ENCODE assay signal across 1 cellular context in the genomic region with DNA sequence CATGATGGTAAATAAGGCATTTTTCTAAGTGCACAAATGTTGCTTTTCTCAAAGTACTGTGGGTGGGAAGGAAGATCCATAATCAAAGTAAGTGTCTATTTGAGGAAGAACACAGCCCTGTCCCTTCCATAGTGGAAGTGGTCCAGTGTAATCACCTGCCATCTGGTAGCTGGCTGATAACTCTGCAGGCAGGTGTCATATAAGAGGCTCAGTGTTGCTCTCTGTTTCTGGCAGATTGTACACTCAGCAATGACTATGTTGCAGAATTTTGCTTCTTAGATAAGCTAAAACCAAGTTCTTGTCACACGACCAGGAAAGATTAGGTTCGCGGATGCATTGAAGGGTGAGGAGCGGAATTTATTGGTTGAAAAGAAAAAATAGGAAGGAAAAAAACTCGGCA.
TF ChIP-seq lines count a peak whose summit lies in the region.

No MANE protein-coding gene starts in this region.

TF ChIP-seq in K562, 482 proteins besides CTCF, POLR2A, EP300 and RAD21 (continued from another document and continues in another):
- TF ChIP-seq, protein P1, sequence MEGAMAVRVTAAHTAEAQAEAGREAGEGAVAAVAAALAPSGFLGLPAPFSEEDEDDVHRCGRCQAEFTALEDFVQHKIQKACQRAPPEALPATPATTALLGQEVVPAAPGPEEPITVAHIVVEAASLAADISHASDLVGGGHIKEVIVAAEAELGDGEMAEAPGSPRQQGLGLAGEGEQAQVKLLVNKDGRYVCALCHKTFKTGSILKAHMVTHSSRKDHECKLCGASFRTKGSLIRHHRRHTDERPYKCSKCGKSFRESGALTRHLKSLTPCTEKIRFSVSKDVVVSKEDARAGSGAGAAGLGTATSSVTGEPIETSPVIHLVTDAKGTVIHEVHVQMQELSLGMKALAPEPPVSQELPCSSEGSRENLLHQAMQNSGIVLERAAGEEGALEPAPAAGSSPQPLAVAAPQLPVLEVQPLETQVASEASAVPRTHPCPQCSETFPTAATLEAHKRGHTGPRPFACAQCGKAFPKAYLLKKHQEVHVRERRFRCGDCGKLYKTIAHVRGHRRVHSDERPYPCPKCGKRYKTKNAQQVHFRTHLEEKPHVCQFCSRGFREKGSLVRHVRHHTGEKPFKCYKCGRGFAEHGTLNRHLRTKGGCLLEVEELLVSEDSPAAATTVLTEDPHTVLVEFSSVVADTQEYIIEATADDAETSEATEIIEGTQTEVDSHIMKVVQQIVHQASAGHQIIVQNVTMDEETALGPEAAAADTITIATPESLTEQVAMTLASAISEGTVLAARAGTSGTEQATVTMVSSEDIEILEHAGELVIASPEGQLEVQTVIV (CRISPR knock-in tag; IDR thresholded peaks at IDR 0.05; ENCODE audit: borderline replicate concordance): no peak
- TF ChIP-seq, protein P2, sequence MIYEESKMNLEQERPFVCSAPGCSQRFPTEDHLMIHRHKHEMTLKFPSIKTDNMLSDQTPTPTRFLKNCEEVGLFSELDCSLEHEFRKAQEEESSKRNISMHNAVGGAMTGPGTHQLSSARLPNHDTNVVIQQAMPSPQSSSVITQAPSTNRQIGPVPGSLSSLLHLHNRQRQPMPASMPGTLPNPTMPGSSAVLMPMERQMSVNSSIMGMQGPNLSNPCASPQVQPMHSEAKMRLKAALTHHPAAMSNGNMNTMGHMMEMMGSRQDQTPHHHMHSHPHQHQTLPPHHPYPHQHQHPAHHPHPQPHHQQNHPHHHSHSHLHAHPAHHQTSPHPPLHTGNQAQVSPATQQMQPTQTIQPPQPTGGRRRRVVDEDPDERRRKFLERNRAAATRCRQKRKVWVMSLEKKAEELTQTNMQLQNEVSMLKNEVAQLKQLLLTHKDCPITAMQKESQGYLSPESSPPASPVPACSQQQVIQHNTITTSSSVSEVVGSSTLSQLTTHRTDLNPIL (CRISPR knock-in tag; IDR thresholded peaks at IDR 0.05): no peak
- no peak for TF ChIP-seq FUS (optimal IDR thresholded peaks at IDR 0.05; ENCODE audit: low read depth, low read length)
- TF ChIP-seq, protein P3, sequence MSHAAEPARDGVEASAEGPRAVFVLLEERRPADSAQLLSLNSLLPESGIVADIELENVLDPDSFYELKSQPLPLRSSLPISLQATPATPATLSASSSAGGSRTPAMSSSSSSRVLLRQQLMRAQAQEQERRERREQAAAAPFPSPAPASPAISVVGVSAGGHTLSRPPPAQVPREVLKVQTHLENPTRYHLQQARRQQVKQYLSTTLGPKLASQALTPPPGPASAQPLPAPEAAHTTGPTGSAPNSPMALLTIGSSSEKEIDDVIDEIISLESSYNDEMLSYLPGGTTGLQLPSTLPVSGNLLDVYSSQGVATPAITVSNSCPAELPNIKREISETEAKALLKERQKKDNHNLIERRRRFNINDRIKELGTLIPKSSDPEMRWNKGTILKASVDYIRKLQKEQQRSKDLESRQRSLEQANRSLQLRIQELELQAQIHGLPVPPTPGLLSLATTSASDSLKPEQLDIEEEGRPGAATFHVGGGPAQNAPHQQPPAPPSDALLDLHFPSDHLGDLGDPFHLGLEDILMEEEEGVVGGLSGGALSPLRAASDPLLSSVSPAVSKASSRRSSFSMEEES (CRISPR knock-in tag; IDR thresholded peaks at IDR 0.05): no peak
- TF ChIP-seq TCF3 (CRISPR knock-in tag; IDR thresholded peaks at IDR 0.05): peak; percentile 99
- TF ChIP-seq ARHGAP35 (IDR thresholded peaks at IDR 0.05; ENCODE audit: partially characterized antibody): no peak
- no peak for TF ChIP-seq POLR2G (IDR thresholded peaks at IDR 0.05; ENCODE audit: low read depth, low read length)
- TF ChIP-seq, protein P4, sequence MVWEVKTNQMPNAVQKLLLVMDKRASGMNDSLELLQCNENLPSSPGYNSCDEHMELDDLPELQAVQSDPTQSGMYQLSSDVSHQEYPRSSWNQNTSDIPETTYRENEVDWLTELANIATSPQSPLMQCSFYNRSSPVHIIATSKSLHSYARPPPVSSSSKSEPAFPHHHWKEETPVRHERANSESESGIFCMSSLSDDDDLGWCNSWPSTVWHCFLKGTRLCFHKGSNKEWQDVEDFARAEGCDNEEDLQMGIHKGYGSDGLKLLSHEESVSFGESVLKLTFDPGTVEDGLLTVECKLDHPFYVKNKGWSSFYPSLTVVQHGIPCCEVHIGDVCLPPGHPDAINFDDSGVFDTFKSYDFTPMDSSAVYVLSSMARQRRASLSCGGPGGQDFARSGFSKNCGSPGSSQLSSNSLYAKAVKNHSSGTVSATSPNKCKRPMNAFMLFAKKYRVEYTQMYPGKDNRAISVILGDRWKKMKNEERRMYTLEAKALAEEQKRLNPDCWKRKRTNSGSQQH (CRISPR knock-in tag; IDR thresholded peaks at IDR 0.05): no peak
- TF ChIP-seq C11orf30 (IDR thresholded peaks at IDR 0.05; ENCODE audit: low read depth): peak; percentile 64
- 0 out of 2 replicates have a peak, but pooled peaks have one; percentile 61 for TF ChIP-seq ZSCAN32 (CRISPR knock-in tag; IDR thresholded peaks at IDR 0.05)
- no peak for TF ChIP-seq YY1 (IDR thresholded peaks at IDR 0.05; ENCODE audit: borderline replicate concordance in 1 of 3, control insufficient read depth in 1 of 3, extremely low read depth in 1 of 3, insufficient read depth in 3 of 3, insufficient read length in 1 of 3, insufficient replicate concordance in 2 of 3, low read depth in 1 of 3, low read length in 2 of 3)
- TF ChIP-seq, protein P5, sequence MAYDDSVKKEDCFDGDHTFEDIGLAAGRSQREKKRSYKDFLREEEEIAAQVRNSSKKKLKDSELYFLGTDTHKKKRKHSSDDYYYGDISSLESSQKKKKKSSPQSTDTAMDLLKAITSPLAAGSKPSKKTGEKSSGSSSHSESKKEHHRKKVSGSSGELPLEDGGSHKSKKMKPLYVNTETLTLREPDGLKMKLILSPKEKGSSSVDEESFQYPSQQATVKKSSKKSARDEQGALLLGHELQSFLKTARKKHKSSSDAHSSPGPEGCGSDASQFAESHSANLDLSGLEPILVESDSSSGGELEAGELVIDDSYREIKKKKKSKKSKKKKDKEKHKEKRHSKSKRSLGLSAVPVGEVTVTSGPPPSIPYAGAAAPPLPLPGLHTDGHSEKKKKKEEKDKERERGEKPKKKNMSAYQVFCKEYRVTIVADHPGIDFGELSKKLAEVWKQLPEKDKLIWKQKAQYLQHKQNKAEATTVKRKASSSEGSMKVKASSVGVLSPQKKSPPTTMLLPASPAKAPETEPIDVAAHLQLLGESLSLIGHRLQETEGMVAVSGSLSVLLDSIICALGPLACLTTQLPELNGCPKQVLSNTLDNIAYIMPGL (CRISPR knock-in tag; IDR thresholded peaks at IDR 0.05): no peak
- no peak for TF ChIP-seq BDP1 (IDR thresholded peaks at IDR 0.05; ENCODE audit: insufficient read depth, insufficient read length)
- TF ChIP-seq, protein P6, sequence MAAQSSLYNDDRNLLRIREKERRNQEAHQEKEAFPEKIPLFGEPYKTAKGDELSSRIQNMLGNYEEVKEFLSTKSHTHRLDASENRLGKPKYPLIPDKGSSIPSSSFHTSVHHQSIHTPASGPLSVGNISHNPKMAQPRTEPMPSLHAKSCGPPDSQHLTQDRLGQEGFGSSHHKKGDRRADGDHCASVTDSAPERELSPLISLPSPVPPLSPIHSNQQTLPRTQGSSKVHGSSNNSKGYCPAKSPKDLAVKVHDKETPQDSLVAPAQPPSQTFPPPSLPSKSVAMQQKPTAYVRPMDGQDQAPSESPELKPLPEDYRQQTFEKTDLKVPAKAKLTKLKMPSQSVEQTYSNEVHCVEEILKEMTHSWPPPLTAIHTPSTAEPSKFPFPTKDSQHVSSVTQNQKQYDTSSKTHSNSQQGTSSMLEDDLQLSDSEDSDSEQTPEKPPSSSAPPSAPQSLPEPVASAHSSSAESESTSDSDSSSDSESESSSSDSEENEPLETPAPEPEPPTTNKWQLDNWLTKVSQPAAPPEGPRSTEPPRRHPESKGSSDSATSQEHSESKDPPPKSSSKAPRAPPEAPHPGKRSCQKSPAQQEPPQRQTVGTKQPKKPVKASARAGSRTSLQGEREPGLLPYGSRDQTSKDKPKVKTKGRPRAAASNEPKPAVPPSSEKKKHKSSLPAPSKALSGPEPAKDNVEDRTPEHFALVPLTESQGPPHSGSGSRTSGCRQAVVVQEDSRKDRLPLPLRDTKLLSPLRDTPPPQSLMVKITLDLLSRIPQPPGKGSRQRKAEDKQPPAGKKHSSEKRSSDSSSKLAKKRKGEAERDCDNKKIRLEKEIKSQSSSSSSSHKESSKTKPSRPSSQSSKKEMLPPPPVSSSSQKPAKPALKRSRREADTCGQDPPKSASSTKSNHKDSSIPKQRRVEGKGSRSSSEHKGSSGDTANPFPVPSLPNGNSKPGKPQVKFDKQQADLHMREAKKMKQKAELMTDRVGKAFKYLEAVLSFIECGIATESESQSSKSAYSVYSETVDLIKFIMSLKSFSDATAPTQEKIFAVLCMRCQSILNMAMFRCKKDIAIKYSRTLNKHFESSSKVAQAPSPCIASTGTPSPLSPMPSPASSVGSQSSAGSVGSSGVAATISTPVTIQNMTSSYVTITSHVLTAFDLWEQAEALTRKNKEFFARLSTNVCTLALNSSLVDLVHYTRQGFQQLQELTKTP (IDR thresholded peaks at IDR 0.05; ENCODE audit: low read depth in 1 of 2, partially characterized antibody in 2 of 2): peak in 1 of 2 experiments; percentile 58
- no peak for TF ChIP-seq PHB (CRISPR knock-in tag; IDR thresholded peaks at IDR 0.05)
- TF ChIP-seq ZSCAN29 (IDR thresholded peaks at IDR 0.05): no peak
- TF ChIP-seq SREBF1 (IDR thresholded peaks at IDR 0.05; ENCODE audit: borderline replicate concordance, low read depth, low read length): no peak
- no peak for TF ChIP-seq TCF7 (IDR thresholded peaks at IDR 0.05; ENCODE audit: borderline replicate concordance)
- no peak for TF ChIP-seq KLF10 (CRISPR knock-in tag; IDR thresholded peaks at IDR 0.05)
- peak; percentile 98 for TF ChIP-seq POLR2AphosphoS5 (IDR thresholded peaks at IDR 0.05; ENCODE audit: control insufficient read depth, insufficient read depth, low read depth, low read length)
- TF ChIP-seq CC2D1A (IDR thresholded peaks at IDR 0.05): peak; percentile 90; the same call in 1 of the 2 replicates
- TF ChIP-seq ZNF551 (CRISPR knock-in tag; IDR thresholded peaks at IDR 0.05): no peak
- TF ChIP-seq TBL1XR1 (IDR thresholded peaks at IDR 0.05; ENCODE audit: low read length in 2 of 2): peak in 1 of 2 experiments; percentile 54; a peak in 1 of 4 replicates
- no peak for TF ChIP-seq SAFB2 (IDR thresholded peaks at IDR 0.05; ENCODE audit: borderline replicate concordance, low read depth, low read length, severe bottlenecking)
- TF ChIP-seq STAG1 (CRISPR knock-in tag; IDR thresholded peaks at IDR 0.05; ENCODE audit: borderline replicate concordance): no peak
- TF ChIP-seq ESRRA (IDR thresholded peaks at IDR 0.05; ENCODE audit: borderline replicate concordance, low read depth): no peak
- peak; percentile 60; the same call in 1 of the 2 replicates for TF ChIP-seq ELF4 (CRISPR knock-in tag; IDR thresholded peaks at IDR 0.05)
- no peak for TF ChIP-seq ZNF780A (CRISPR knock-in tag; IDR thresholded peaks at IDR 0.05)
- TF ChIP-seq, protein P7, sequence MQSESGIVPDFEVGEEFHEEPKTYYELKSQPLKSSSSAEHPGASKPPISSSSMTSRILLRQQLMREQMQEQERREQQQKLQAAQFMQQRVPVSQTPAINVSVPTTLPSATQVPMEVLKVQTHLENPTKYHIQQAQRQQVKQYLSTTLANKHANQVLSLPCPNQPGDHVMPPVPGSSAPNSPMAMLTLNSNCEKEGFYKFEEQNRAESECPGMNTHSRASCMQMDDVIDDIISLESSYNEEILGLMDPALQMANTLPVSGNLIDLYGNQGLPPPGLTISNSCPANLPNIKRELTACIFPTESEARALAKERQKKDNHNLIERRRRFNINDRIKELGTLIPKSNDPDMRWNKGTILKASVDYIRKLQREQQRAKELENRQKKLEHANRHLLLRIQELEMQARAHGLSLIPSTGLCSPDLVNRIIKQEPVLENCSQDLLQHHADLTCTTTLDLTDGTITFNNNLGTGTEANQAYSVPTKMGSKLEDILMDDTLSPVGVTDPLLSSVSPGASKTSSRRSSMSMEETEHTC (IDR thresholded peaks at IDR 0.05): peak; percentile 65
- TF ChIP-seq, protein P8, sequence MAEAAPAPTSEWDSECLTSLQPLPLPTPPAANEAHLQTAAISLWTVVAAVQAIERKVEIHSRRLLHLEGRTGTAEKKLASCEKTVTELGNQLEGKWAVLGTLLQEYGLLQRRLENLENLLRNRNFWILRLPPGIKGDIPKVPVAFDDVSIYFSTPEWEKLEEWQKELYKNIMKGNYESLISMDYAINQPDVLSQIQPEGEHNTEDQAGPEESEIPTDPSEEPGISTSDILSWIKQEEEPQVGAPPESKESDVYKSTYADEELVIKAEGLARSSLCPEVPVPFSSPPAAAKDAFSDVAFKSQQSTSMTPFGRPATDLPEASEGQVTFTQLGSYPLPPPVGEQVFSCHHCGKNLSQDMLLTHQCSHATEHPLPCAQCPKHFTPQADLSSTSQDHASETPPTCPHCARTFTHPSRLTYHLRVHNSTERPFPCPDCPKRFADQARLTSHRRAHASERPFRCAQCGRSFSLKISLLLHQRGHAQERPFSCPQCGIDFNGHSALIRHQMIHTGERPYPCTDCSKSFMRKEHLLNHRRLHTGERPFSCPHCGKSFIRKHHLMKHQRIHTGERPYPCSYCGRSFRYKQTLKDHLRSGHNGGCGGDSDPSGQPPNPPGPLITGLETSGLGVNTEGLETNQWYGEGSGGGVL (CRISPR knock-in tag; IDR thresholded peaks at IDR 0.05): no peak
- TF ChIP-seq SRF (CRISPR knock-in tag; IDR thresholded peaks at IDR 0.05): no peak
- no peak for TF ChIP-seq DIDO1 (tag; IDR thresholded peaks at IDR 0.05; ENCODE audit: low read depth)
- no peak for TF ChIP-seq ZNF311 (CRISPR knock-in tag; IDR thresholded peaks at IDR 0.05)
- TF ChIP-seq FOXK1 (CRISPR knock-in tag; IDR thresholded peaks at IDR 0.05; ENCODE audit: borderline replicate concordance): no peak
- peak; percentile 72; the same call in 1 of the 2 replicates for TF ChIP-seq KHSRP (IDR thresholded peaks at IDR 0.05)
- TF ChIP-seq FOXM1 (IDR thresholded peaks at IDR 0.05; ENCODE audit: low read depth): peak; percentile 92
- no peak for TF ChIP-seq FOXM1 (CRISPR knock-in tag; IDR thresholded peaks at IDR 0.05; ENCODE audit: low read depth)
- no peak for TF ChIP-seq RFX5 (IDR thresholded peaks at IDR 0.05; ENCODE audit: low read depth, low read length)
- TF ChIP-seq ARID1B (IDR thresholded peaks at IDR 0.05): peak; percentile 97
- peak; percentile 85 for TF ChIP-seq NFE2 (IDR thresholded peaks at IDR 0.05; ENCODE audit: low read depth)
- no peak for TF ChIP-seq ZNF436 (CRISPR knock-in tag; IDR thresholded peaks at IDR 0.05)
- no peak for TF ChIP-seq XRCC3 (IDR thresholded peaks at IDR 0.05)
- no peak for TF ChIP-seq ZNF668 (CRISPR knock-in tag; IDR thresholded peaks at IDR 0.05)
- TF ChIP-seq KDM4B (IDR thresholded peaks at IDR 0.05; ENCODE audit: borderline replicate concordance in 2 of 2, low read depth in 1 of 2): no peak
- no peak for TF ChIP-seq MYC (IDR thresholded peaks at IDR 0.05; ENCODE audit: low read depth, low read length)
- no peak for TF ChIP-seq MYC (CRISPR knock-in tag; IDR thresholded peaks at IDR 0.05; ENCODE audit: borderline replicate concordance, low read depth)
- no peak for TF ChIP-seq PHTF2 (CRISPR knock-in tag; IDR thresholded peaks at IDR 0.05)
- TF ChIP-seq HMGN3 (IDR thresholded peaks at IDR 0.05; ENCODE audit: borderline replicate concordance, extremely low read depth, insufficient read length, low read depth, low read length): no peak
